In the genomic region with DNA sequence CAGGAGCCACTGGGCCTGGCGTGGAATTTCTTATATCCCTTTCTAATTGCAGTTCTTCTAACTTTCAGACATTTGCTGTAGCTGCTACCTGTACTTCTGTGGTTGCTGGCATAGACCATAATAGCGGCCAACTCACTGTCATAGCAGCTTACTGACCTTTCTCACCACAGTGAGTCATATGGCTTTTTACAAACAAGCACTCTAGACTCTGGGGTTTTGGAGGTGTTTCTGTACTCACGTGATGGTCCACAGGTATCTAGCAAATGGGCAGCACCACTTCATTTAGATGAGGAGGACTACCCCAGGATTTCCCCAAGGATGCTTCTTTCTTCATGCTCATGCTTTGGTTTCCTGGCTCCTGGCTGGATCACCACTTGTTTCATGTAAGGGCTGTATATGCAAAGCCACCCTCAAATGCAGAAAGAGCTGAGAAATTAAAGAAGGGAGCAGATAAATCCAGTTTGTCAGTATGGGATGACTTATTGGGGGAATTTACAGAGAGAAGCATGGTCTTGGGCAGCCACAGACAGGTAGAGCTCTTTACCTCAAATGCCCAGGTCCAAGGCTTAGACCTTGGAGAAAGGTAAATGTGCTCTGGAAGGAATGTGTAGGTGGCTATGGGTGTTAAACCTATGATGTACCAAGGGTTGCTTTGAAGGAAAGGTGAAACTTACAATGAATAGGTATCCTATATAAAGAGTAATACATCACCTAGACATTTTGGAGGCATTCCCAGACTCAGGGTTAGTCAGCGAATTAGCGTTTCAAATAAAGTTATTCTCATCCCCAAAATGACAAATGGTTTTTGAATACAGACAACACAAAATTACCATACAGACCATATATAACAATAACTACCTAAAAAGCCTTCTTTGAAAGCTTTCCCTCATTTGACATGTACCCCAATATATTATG, we compare ENCODE assay signal across 12 cellular contexts. TPM values are rescaled to one million over a fixed set of nuclear protein-coding genes. Genes with fewer than 3 reads are reported as not detected.
A peak's percentile ranks its signal among the peaks of the same experiment; 100 is the strongest.
DNase-seq lines count a peak whose midpoint lies in the region; ATAC-seq and TF ChIP-seq lines count a peak whose summit lies in the region.
"Had no signal": no experiment of that assay in that cellular context is flagged by ENCODE, and none has a peak within 500 bp of the region (broad histone marks: within the 10 kb centered on the region; RNA-seq: fewer than 3 reads in every experiment).

No MANE protein-coding gene starts in this region.

- H3K36me3 ChIP-seq in neural progenitor cell: no peaks in the 10 kb centered on the region
- H3K36me3 ChIP-seq: vagina had no signal

- intact Hi-C loops in posterior vena cava (cut with DNase I): no loop called here

- H3K36me3 Mint-ChIP-seq in neural progenitor cell: no peaks in the 10 kb centered on the region
- H3K36me3 Mint-ChIP-seq in natural killer cell treated with Interleukin-12 subunit alpha and Interleukin-12 subunit beta and Interleukin-15 and Interleukin-18, amount 100 ng/mL, for 72 hours: no peaks in the 10 kb centered on the region

- no peaks in the 10 kb centered on the region for H3K79me2 ChIP-seq in neural progenitor cell (ENCODE audit: low read depth)

- no peaks in the 10 kb centered on the region for H4K20me1 ChIP-seq in neural progenitor cell (ENCODE audit: low read depth)

- TF ChIP-seq CTCF in astrocyte of the cerebellum (IDR thresholded peaks at IDR 0.05; ENCODE audit: low read depth, low read length, missing control alignments) (no peak), neural progenitor cell (IDR thresholded peaks at IDR 0.05) (no peak)

- DNase-seq in astrocyte of the cerebellum (ENCODE audit: low read depth) (peak; percentile 63), posterior vena cava (ENCODE audit: low spot score) (peak; percentile 34), neural progenitor cell (ENCODE audit: low spot score) (no peak)
- no peak for DNase-seq in natural killer cell treated with Interleukin-12 subunit alpha and Interleukin-12 subunit beta and Interleukin-15 and Interleukin-18, amount 100 ng/mL, for 72 hours (ENCODE audit: low spot score)
- DNase-seq: activated gamma-delta T cell; DMS153; effector memory CD4-positive, alpha-beta T cell had no signal

- ATAC-seq in GM18498 (IDR thresholded peaks at IDR 0.05; ENCODE audit: unreplicated experiment) (peak; percentile 65), HG03469 (IDR thresholded peaks at IDR 0.05; ENCODE audit: unreplicated experiment) (peak; percentile 69), HG02852 (IDR thresholded peaks at IDR 0.05; ENCODE audit: unreplicated experiment) (no peak), HG02840 (IDR thresholded peaks at IDR 0.05; ENCODE audit: low FRiP score, unreplicated experiment) (no peak)
- no peak for ATAC-seq in natural killer cell treated with Interleukin-12 subunit alpha and Interleukin-12 subunit beta and Interleukin-15 and Interleukin-18, amount 100 ng/mL, for 72 hours

- H3K4me2 ChIP-seq in neural progenitor cell: no peak overlapping the region

- no peaks in the 10 kb centered on the region for H3K4me1 ChIP-seq in neural progenitor cell
- H3K4me1 ChIP-seq: vagina had no signal

- H3K27ac Mint-ChIP-seq in neural progenitor cell: no peak overlapping the region
- no peak overlapping the region for H3K27ac Mint-ChIP-seq in natural killer cell treated with Interleukin-12 subunit alpha and Interleukin-12 subunit beta and Interleukin-15 and Interleukin-18, amount 100 ng/mL, for 72 hours

- no peaks in the 10 kb centered on the region for H3K27me3 Mint-ChIP-seq in neural progenitor cell (ENCODE audit: insufficient read depth, low read depth)
- peaks cover 0 to 4% of the 10 kb centered on the region in 2 donors for H3K27me3 Mint-ChIP-seq in natural killer cell treated with Interleukin-12 subunit alpha and Interleukin-12 subunit beta and Interleukin-15 and Interleukin-18, amount 100 ng/mL, for 72 hours

- H3K4me1 Mint-ChIP-seq in neural progenitor cell: no peaks in the 10 kb centered on the region
- no peaks in the 10 kb centered on the region for H3K4me1 Mint-ChIP-seq in natural killer cell treated with Interleukin-12 subunit alpha and Interleukin-12 subunit beta and Interleukin-15 and Interleukin-18, amount 100 ng/mL, for 72 hours (ENCODE audit: low read depth in 2 of 2)

- no peaks in the 10 kb centered on the region for H3K9me3 Mint-ChIP-seq in neural progenitor cell
- no peaks in the 10 kb centered on the region for H3K9me3 Mint-ChIP-seq in natural killer cell treated with Interleukin-12 subunit alpha and Interleukin-12 subunit beta and Interleukin-15 and Interleukin-18, amount 100 ng/mL, for 72 hours

- no peak overlapping the region for H3K4me3 Mint-ChIP-seq in neural progenitor cell
- H3K4me3 Mint-ChIP-seq in natural killer cell treated with Interleukin-12 subunit alpha and Interleukin-12 subunit beta and Interleukin-15 and Interleukin-18, amount 100 ng/mL, for 72 hours: no peak overlapping the region

- no peak overlapping the region for H2AFZ ChIP-seq in neural progenitor cell (replicated peaks)

- H3K4me3 ChIP-seq in astrocyte of the cerebellum (ENCODE audit: low read depth, low read length) (no peak overlapping the region), neural progenitor cell (no peak overlapping the region)
- H3K4me3 ChIP-seq: vagina had no signal

- H3F3A ChIP-seq in neural progenitor cell (ENCODE audit: low read depth): no peaks in the 10 kb centered on the region

- no peaks in the 10 kb centered on the region for H3K27me3 ChIP-seq in neural progenitor cell
- H3K27me3 ChIP-seq: vagina had no signal

- H3K9me3 ChIP-seq in neural progenitor cell (ENCODE audit: low read depth): no peaks in the 10 kb centered on the region
- H3K9me3 ChIP-seq: vagina had no signal

- no peak overlapping the region for H3K27ac ChIP-seq in neural progenitor cell
- H3K27ac ChIP-seq: vagina had no signal

- in situ Hi-C loops in astrocyte of the cerebellum (cut with HindIII; ENCODE audit: low sequenced_read_pairs): no loop called here

- H3K9ac ChIP-seq in neural progenitor cell: no peak overlapping the region

RNA-seq across cellular contexts. Expression of gene SLC25A16, which starts 15.9 kb away (rescaled TPM):
- total RNA-seq in posterior vena cava: 10 to 100 TPM; 27.9 to 35.2 TPM
- 6.5 and 7.7 TPM in 2 replicates for total RNA-seq in neural progenitor cell (ENCODE audit: low replicate concordance)
- total RNA-seq in natural killer cell treated with Interleukin-12 subunit alpha and Interleukin-12 subunit beta and Interleukin-15 and Interleukin-18, amount 100 ng/mL, for 72 hours: 10 to 100 TPM; 28.9 to 41.3 TPM

RNA-seq across cellular contexts. Expression of gene TET1, which starts 16.9 kb away (rescaled TPM):
- total RNA-seq in posterior vena cava (1 to 10 TPM; 3.2 to 4.3 TPM), neural progenitor cell (ENCODE audit: low replicate concordance) (47.9 and 67.3 TPM in 2 replicates)
- under 1 TPM; 0.31 to 0.45 TPM for total RNA-seq in natural killer cell treated with Interleukin-12 subunit alpha and Interleukin-12 subunit beta and Interleukin-15 and Interleukin-18, amount 100 ng/mL, for 72 hours

Comparison
In these comparisons a context has a peak if more than half of its experiments do, and no peak if none do; other contexts are left out.
1. ATAC-seq: peak in GM18498 (single experiment) and HG03469 (single experiment); none in HG02852 (single experiment), natural killer cell treated with Interleukin-12 subunit alpha and Interleukin-12 subunit beta and Interleukin-15 and Interleukin-18, amount 100 ng/mL, for 72 hours (0 of 2) and HG02840 (single experiment).
2. DNase-seq: peak in astrocyte of the cerebellum (single experiment) and posterior vena cava (single experiment); none in neural progenitor cell (single experiment) and natural killer cell treated with Interleukin-12 subunit alpha and Interleukin-12 subunit beta and Interleukin-15 and Interleukin-18, amount 100 ng/mL, for 72 hours (single experiment).